ENCODE assay signal across 10 cellular contexts in genomic region chr3:36823806-36824205, GRCh38. TPM values are rescaled to one million over a fixed set of nuclear protein-coding genes. Genes with fewer than 3 reads are reported as not detected.
"Had no signal": no experiment of that assay in that cellular context is flagged by ENCODE, and none has a peak within 500 bp of the region (broad histone marks: within the 10 kb centered on the region; RNA-seq: fewer than 3 reads in every experiment).

No MANE protein-coding gene starts in this region.

- H3K27me3 ChIP-seq: body of pancreas, neural progenitor cell, tibial nerve, vagina had no signal

- H3K27ac Mint-ChIP-seq: neural progenitor cell had no signal

- H3K4me3 ChIP-seq: body of pancreas, neural progenitor cell, tibial nerve, vagina had no signal

- H3K36me3 Mint-ChIP-seq: activated naive CD4-positive, alpha-beta T cell treated with anti-CD3 and anti-CD28 coated beads, Interleukin-2, amount 50 U/mL, for 72 hours; neural progenitor cell had no signal

- H3K27me3 Mint-ChIP-seq: central memory CD8-positive, alpha-beta T cell had no signal

- H3K4me3 Mint-ChIP-seq: central memory CD8-positive, alpha-beta T cell had no signal

- H3K4me1 Mint-ChIP-seq: central memory CD8-positive, alpha-beta T cell had no signal

- DNase-seq: amniotic stem cell; body of pancreas; dermis blood vessel endothelial cell; hippocampal formation; stimulated activated CD4-positive, alpha-beta T cell treated with anti-CD3 and anti-CD28 coated beads, Interleukin-4, amount 100 ng/mL, for 4 hours had no signal

- ATAC-seq: activated naive CD4-positive, alpha-beta T cell treated with anti-CD3 and anti-CD28 coated beads, Interleukin-2, amount 50 U/mL, for 72 hours; body of pancreas had no signal

- H3K9me3 Mint-ChIP-seq: activated naive CD4-positive, alpha-beta T cell treated with anti-CD3 and anti-CD28 coated beads, Interleukin-2, amount 50 U/mL, for 72 hours; central memory CD8-positive, alpha-beta T cell; neural progenitor cell had no signal

- H3K36me3 ChIP-seq: neural progenitor cell had no signal

RNA-seq across cellular contexts. Expression of gene DCLK3, which starts 59.5 kb away (rescaled TPM):
- total RNA-seq: body of pancreas, vagina had no signal
